In the genomic region with DNA sequence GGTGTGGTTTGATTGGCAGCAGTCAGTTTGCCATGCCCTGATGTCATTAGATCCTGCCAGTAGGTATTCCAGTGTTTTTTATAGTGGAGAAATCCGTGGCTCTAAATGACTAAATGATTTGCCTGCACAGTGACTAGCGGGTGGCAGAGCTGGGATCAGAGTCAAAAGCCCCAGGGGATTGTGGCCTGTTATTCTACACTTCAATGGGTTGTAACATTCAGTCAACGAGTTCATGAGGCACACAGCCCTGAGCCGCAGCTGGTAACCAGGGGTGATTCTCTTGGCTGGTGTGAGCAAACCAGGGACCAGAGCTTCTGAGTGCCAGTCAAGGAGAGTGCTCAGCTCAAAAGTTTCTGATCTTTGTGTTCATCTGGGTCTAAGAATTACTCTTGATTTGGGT, we compare ENCODE assay signal across 19 cellular contexts. TPM values are rescaled to one million over a fixed set of nuclear protein-coding genes. Genes with fewer than 3 reads are reported as not detected.
DNase-seq lines count a peak whose midpoint lies in the region; ATAC-seq, FAIRE-seq and TF ChIP-seq lines count a peak whose summit lies in the region.
"Had no signal": no experiment of that assay in that cellular context is flagged by ENCODE, and none has a peak within 500 bp of the region (broad histone marks: within the 10 kb centered on the region; RNA-seq: fewer than 3 reads in every experiment).

No MANE protein-coding gene starts in this region.

- H4K20me1 ChIP-seq in BLaER1 treated with 17β-estradiol and CSF1 and Interleukin-3, amounts not matched to agents 10 nM and 100 nM: peaks cover 0 to 62% (median 48%) of the 10 kb centered on the region in 11 experiments; a peak in 16 of 22 replicates

- H3K4me2 ChIP-seq in BLaER1 treated with 17β-estradiol and CSF1 and Interleukin-3, amounts not matched to agents 10 nM and 100 nM: peak overlapping the region in 10 of 11 experiments; percentile 13 to 94 (median 80); a peak in 18 of 22 replicates
- H3K4me2 ChIP-seq: KMS-11 had no signal

- intact Hi-C loops in kidney (cut with DNase I): no loop called here
- intact Hi-C loops in pancreas (cut with DNase I): no loop called here

- H3K4me3 ChIP-seq in BLaER1 treated with 17β-estradiol and CSF1 and Interleukin-3, amounts not matched to agents 10 nM and 100 nM: no peak overlapping the region
- H3K4me3 ChIP-seq in kidney (ENCODE audit: low read length in 2 of 2): no peak overlapping the region
- H3K4me3 ChIP-seq in pancreas: no peak overlapping the region
- H3K4me3 ChIP-seq: tibial nerve had no signal

- H3K36me3 ChIP-seq in BLaER1 treated with 17β-estradiol and CSF1 and Interleukin-3, amounts not matched to agents 10 nM and 100 nM: no peaks in the 10 kb centered on the region
- H3K36me3 ChIP-seq in kidney (ENCODE audit: control insufficient read depth in 1 of 2, insufficient read depth in 2 of 2, low read length in 2 of 2) (no peaks in the 10 kb centered on the region), pancreas (no peaks in the 10 kb centered on the region)
- H3K36me3 ChIP-seq: tibial nerve had no signal

- no peaks in the 10 kb centered on the region for H3K9me3 ChIP-seq in BLaER1 treated with 17β-estradiol and CSF1 and Interleukin-3, amounts not matched to agents 10 nM and 100 nM (replicated peaks in 1 of 11)
- H3K9me3 ChIP-seq in kidney (ENCODE audit: control insufficient read depth in 1 of 2, low read length in 2 of 2) (no peaks in the 10 kb centered on the region), pancreas (no peaks in the 10 kb centered on the region)
- H3K9me3 ChIP-seq: tibial nerve had no signal

- no peak overlapping the region for H3K9ac ChIP-seq in BLaER1 treated with 17β-estradiol and CSF1 and Interleukin-3, amounts not matched to agents 10 nM and 100 nM
- H3K9ac ChIP-seq in kidney (ENCODE audit: low read length in 2 of 2): no peak overlapping the region
- H3K9ac ChIP-seq: KMS-11 had no signal

- H3K27ac ChIP-seq in BLaER1 treated with 17β-estradiol and CSF1 and Interleukin-3, amounts not matched to agents 10 nM and 100 nM: no peak overlapping the region
- H3K27ac ChIP-seq in kidney (ENCODE audit: low read depth in 2 of 2, low read length in 2 of 2): no peak overlapping the region
- H3K27ac ChIP-seq in pancreas: no peak overlapping the region
- H3K27ac ChIP-seq: HL-60, KMS-11, tibial nerve had no signal

- no peak for FAIRE-seq in kidney (lab: Jason Lieb, UNC)
- FAIRE-seq in pancreas (lab: Jason Lieb, UNC): no peak
- FAIRE-seq: GM19239 had no signal

- no peak for TF ChIP-seq CTCF in kidney (IDR thresholded peaks at IDR 0.05; ENCODE audit: borderline replicate concordance, extremely low read depth, insufficient read depth)
- no peak for TF ChIP-seq CTCF in pancreas (IDR thresholded peaks at IDR 0.05)

- DNase-seq in NCI-H2107 treated with DMSO at 0.1 percent for 48 hours (lab: John Stamatoyannopoulos, UW; ENCODE audit: unreplicated experiment) (peak; percentile 99), kidney (peak; percentile 20), GDM1 (lab: John Stamatoyannopoulos, UW) (no peak), pancreas (no peak)
- DNase-seq: activated CD4-positive, alpha-beta T cell treated with anti-CD3 and anti-CD28 coated beads for 36 hours; glutamatergic neuron; kidney glomerular epithelial cell; natural killer cell; NCI-H446 treated with DMSO at 0.1 percent for 48 hours; T-helper 1 cell had no signal

- H3K4me1 ChIP-seq in BLaER1 treated with 17β-estradiol and CSF1 and Interleukin-3, amounts not matched to agents 10 nM and 100 nM: peaks cover 7 to 32% (median 28%) of the 10 kb centered on the region in 10 experiments; a peak in 17 of 20 replicates
- H3K4me1 ChIP-seq in kidney (ENCODE audit: control insufficient read depth in 1 of 2, insufficient read depth in 1 of 2, low read depth in 1 of 2, low read length in 2 of 2) (no peaks in the 10 kb centered on the region), pancreas (no peaks in the 10 kb centered on the region)
- H3K4me1 ChIP-seq: tibial nerve had no signal

- peak; percentile 77 for ATAC-seq in GM19463 (IDR thresholded peaks at IDR 0.05; ENCODE audit: unreplicated experiment)
- no peak for ATAC-seq in pancreas
- no peak for ATAC-seq in HG03097 (IDR thresholded peaks at IDR 0.05; ENCODE audit: low FRiP score, unreplicated experiment)
- no peak for ATAC-seq in GM18520 (IDR thresholded peaks at IDR 0.05; ENCODE audit: unreplicated experiment)
- ATAC-seq: activated CD4-positive, alpha-beta T cell treated with anti-CD3 and anti-CD28 coated beads for 36 hours; natural killer cell; Panc1 had no signal

- WGBS in pancreas, 2 donors: 57 to 61% methylated on average over 4 of the region's 4 CpGs

- peaks cover 52 to 94% (median 72%) of the 10 kb centered on the region in 11 experiments for H3K27me3 ChIP-seq in BLaER1 treated with 17β-estradiol and CSF1 and Interleukin-3, amounts not matched to agents 10 nM and 100 nM
- H3K27me3 ChIP-seq in pancreas: no peaks in the 10 kb centered on the region

RNA-seq across cellular contexts. Expression of gene MYH6, which starts 1.8 kb away (rescaled TPM):
- total RNA-seq in kidney (0.03 TPM), pancreas (under 1 TPM in 4 of 6 donors, not detected in 2; 0.03 to 0.16 (median 0.05) TPM)
- polyA plus RNA-seq in kidney (ENCODE audit: insufficient read depth, low read depth, low replicate concordance) (0.13 TPM), pancreas (under 1 TPM; 0.56 to 0.72 TPM)
- total RNA-seq: natural killer cell had no signal

RNA-seq across cellular contexts. Expression of gene MYH7, which starts 29.2 kb away (rescaled TPM):
- total RNA-seq in kidney (0.06 TPM), pancreas (1 to 10 TPM in 1 of 6 donors, under 1 TPM in 5; 0.19 to 6.3 (median 0.40) TPM)
- polyA plus RNA-seq in kidney (ENCODE audit: insufficient read depth, low read depth, low replicate concordance) (1.6 TPM), pancreas (1 to 10 TPM in 1 of 2 donors, under 1 TPM in 1; 0.34 to 1.1 TPM)
- total RNA-seq: natural killer cell had no signal

RNA-seq across cellular contexts. Expression of gene CMTM5, which starts 29.4 kb away (rescaled TPM):
- total RNA-seq in kidney (0.54 TPM), pancreas (under 1 TPM in 1 of 6 donors, not detected in 5; 0.25 TPM)
- polyA plus RNA-seq in kidney (ENCODE audit: insufficient read depth, low read depth, low replicate concordance) (1.1 TPM), pancreas (under 1 TPM; 0.16 to 0.53 TPM)
- total RNA-seq: activated CD4-positive, alpha-beta T cell treated with anti-CD3 and anti-CD28 coated beads for 36 hours had no signal

RNA-seq across cellular contexts. Expression of gene IL25, which starts 33.6 kb away (rescaled TPM):
- total RNA-seq in kidney (not detected), pancreas (not detected)
- polyA plus RNA-seq in kidney (ENCODE audit: insufficient read depth, low read depth, low replicate concordance) (not detected), pancreas (not detected)
- total RNA-seq: activated CD4-positive, alpha-beta T cell treated with anti-CD3 and anti-CD28 coated beads for 36 hours; natural killer cell; tibial nerve had no signal

RNA-seq across cellular contexts. Expression of gene EFS, which starts 41.3 kb away (rescaled TPM):
- 5.5 TPM for total RNA-seq in kidney
- polyA plus RNA-seq in kidney (ENCODE audit: insufficient read depth, low read depth, low replicate concordance): 5.6 TPM
- total RNA-seq in pancreas: 1 to 10 TPM in 2 of 6 donors, under 1 TPM in 4; 0.23 to 2.2 (median 0.71) TPM
- polyA plus RNA-seq in pancreas: 1 to 10 TPM; 1.7 to 3.0 TPM
- total RNA-seq: activated CD4-positive, alpha-beta T cell treated with anti-CD3 and anti-CD28 coated beads for 36 hours; natural killer cell had no signal

Comparison
In these comparisons a context has a peak if more than half of its experiments do, and no peak if none do; other contexts are left out.
1. DNase-seq: peak in NCI-H2107 treated with DMSO at 0.1 percent for 48 hours (single experiment) and kidney (single experiment); none in GDM1 (single experiment) and pancreas (0 of 6).